In genomic region chr1:85224734-85225623, GRCh38 we compare ENCODE assay signal across 1 cellular context.
TF ChIP-seq lines count a peak whose summit lies in the region.

No MANE protein-coding gene starts in this region.

TF ChIP-seq in HEK293, 187 proteins besides CTCF, POLR2A, EP300 and RAD21 (continued from another document and continues in another):
- TF ChIP-seq, protein P1, sequence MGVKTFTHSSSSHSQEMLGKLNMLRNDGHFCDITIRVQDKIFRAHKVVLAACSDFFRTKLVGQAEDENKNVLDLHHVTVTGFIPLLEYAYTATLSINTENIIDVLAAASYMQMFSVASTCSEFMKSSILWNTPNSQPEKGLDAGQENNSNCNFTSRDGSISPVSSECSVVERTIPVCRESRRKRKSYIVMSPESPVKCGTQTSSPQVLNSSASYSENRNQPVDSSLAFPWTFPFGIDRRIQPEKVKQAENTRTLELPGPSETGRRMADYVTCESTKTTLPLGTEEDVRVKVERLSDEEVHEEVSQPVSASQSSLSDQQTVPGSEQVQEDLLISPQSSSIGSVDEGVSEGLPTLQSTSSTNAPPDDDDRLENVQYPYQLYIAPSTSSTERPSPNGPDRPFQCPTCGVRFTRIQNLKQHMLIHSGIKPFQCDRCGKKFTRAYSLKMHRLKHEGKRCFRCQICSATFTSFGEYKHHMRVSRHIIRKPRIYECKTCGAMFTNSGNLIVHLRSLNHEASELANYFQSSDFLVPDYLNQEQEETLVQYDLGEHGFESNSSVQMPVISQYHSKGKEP (tag by site-specific recombination; IDR thresholded peaks at IDR 0.05) = peak; percentile 95
- TF ChIP-seq ZNF610 (tag by site-specific recombination; IDR thresholded peaks at IDR 0.05; ENCODE audit: borderline replicate concordance) (no peak), ZXDB (tag by site-specific recombination; IDR thresholded peaks at IDR 0.05) (peak; percentile 61; the same call in 1 of the 2 replicates), SP7 (tag by site-specific recombination; IDR thresholded peaks at IDR 0.05) (peak; percentile 83), ZNF248 (tag by site-specific recombination; IDR thresholded peaks at IDR 0.05) (no peak), ZNF585B (tag by site-specific recombination; IDR thresholded peaks at IDR 0.05) (no peak), ZNF521 (tag by site-specific recombination; IDR thresholded peaks at IDR 0.05) (no peak), ZNF561 (tag by site-specific recombination; IDR thresholded peaks at IDR 0.05; ENCODE audit: borderline replicate concordance) (peak; percentile 65; the same call in 1 of the 2 replicates), ZNF426 (tag by site-specific recombination; IDR thresholded peaks at IDR 0.05) (no peak), ZBTB10 (tag by site-specific recombination; IDR thresholded peaks at IDR 0.05) (no peak), HOXA7 (CRISPR knock-in tag; IDR thresholded peaks at IDR 0.05; ENCODE audit: borderline replicate concordance) (no peak), BCL11B (tag by site-specific recombination; IDR thresholded peaks at IDR 0.05; ENCODE audit: low read depth) (0 out of 2 replicates have a peak, but pooled peaks have one; percentile 29), FEZF1 (tag by site-specific recombination; IDR thresholded peaks at IDR 0.05) (peak; percentile 70; the same call in 1 of the 2 replicates), ZNF335 (tag by site-specific recombination; conservative IDR thresholded peaks at IDR 0.05) (peak; percentile 47), ZNF221 (tag by site-specific recombination; IDR thresholded peaks at IDR 0.05; ENCODE audit: borderline replicate concordance) (no peak), ZNF843 (tag by site-specific recombination; IDR thresholded peaks at IDR 0.05) (peak; percentile 85), PRDM10 (tag by site-specific recombination; IDR thresholded peaks at IDR 0.05) (peak; percentile 65), ZNF510 (tag by site-specific recombination; IDR thresholded peaks at IDR 0.05; ENCODE audit: insufficient replicate concordance) (no peak), IKZF3 (tag by site-specific recombination; IDR thresholded peaks at IDR 0.05) (peak; percentile 75), ZFHX2 (tag by site-specific recombination; conservative IDR thresholded peaks at IDR 0.05) (no peak), ZNF18 (tag by site-specific recombination; IDR thresholded peaks at IDR 0.05) (0 out of 2 replicates have a peak, but pooled peaks have one; percentile 37), TCF7L2 (IDR thresholded peaks at IDR 0.05; ENCODE audit: borderline replicate concordance, low read depth, low read length) (peak; percentile 60; the same call in 1 of the 2 replicates), TSHZ1 (tag by site-specific recombination; IDR thresholded peaks at IDR 0.05; ENCODE audit: borderline replicate concordance) (0 out of 2 replicates have a peak, but pooled peaks have one; percentile 8), ZBTB26 (tag by site-specific recombination; optimal IDR thresholded peaks at IDR 0.05) (no peak), ZNF837 (tag by site-specific recombination; IDR thresholded peaks at IDR 0.05) (no peak), ZBTB21 (tag by site-specific recombination; IDR thresholded peaks at IDR 0.05) (no peak), ZEB2 (tag by site-specific recombination; IDR thresholded peaks at IDR 0.05) (peak; percentile 37; the same call in 1 of the 2 replicates), ZNF629 (tag by site-specific recombination; IDR thresholded peaks at IDR 0.05) (0 out of 2 replicates have a peak, but pooled peaks have one; percentile 21), ZSCAN5A (tag by site-specific recombination; IDR thresholded peaks at IDR 0.05) (no peak), ZNF768 (tag by site-specific recombination; IDR thresholded peaks at IDR 0.05) (no peak), HOXD13 (CRISPR knock-in tag; IDR thresholded peaks at IDR 0.05; ENCODE audit: borderline replicate concordance) (no peak), ZNF624 (tag by site-specific recombination; IDR thresholded peaks at IDR 0.05) (no peak), MZF1 (tag by site-specific recombination; IDR thresholded peaks at IDR 0.05; ENCODE audit: borderline replicate concordance) (peak; percentile 93), ZNF302 (tag by site-specific recombination; IDR thresholded peaks at IDR 0.05; ENCODE audit: low read depth) (no peak), OVOL3 (tag by site-specific recombination; IDR thresholded peaks at IDR 0.05) (peak; percentile 61), ZNF2 (tag by site-specific recombination; IDR thresholded peaks at IDR 0.05) (no peak), SCRT1 (tag by site-specific recombination; IDR thresholded peaks at IDR 0.05; ENCODE audit: borderline replicate concordance) (peak; percentile 58; the same call in 1 of the 2 replicates), ZNF239 (tag by site-specific recombination; IDR thresholded peaks at IDR 0.05) (no peak)
- TF ChIP-seq, protein P2, sequence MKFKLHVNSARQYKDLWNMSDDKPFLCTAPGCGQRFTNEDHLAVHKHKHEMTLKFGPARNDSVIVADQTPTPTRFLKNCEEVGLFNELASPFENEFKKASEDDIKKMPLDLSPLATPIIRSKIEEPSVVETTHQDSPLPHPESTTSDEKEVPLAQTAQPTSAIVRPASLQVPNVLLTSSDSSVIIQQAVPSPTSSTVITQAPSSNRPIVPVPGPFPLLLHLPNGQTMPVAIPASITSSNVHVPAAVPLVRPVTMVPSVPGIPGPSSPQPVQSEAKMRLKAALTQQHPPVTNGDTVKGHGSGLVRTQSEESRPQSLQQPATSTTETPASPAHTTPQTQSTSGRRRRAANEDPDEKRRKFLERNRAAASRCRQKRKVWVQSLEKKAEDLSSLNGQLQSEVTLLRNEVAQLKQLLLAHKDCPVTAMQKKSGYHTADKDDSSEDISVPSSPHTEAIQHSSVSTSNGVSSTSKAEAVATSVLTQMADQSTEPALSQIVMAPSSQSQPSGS (tag by site-specific recombination; IDR thresholded peaks at IDR 0.05; ENCODE audit: low read depth) = no peak
- TF ChIP-seq, protein P3, sequence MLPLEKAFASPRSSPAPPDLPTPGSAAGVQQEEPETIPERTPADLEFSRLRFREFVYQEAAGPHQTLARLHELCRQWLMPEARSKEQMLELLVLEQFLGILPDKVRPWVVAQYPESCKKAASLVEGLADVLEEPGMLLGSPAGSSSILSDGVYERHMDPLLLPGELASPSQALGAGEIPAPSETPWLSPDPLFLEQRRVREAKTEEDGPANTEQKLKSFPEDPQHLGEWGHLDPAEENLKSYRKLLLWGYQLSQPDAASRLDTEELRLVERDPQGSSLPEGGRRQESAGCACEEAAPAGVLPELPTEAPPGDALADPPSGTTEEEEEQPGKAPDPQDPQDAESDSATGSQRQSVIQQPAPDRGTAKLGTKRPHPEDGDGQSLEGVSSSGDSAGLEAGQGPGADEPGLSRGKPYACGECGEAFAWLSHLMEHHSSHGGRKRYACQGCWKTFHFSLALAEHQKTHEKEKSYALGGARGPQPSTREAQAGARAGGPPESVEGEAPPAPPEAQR (tag by site-specific recombination; IDR thresholded peaks at IDR 0.05) = no peak
